Comparison of ENCODE assay signal across 21 cellular contexts in genomic region chr4:87697945-87698344, GRCh38. TPM values are rescaled to one million over a fixed set of nuclear protein-coding genes. Genes with fewer than 3 reads are reported as not detected.
"Had no signal": no experiment of that assay in that cellular context is flagged by ENCODE, and none has a peak within 500 bp of the region (broad histone marks: within the 10 kb centered on the region; RNA-seq: fewer than 3 reads in every experiment).

No MANE protein-coding gene starts in this region.

- DNase-seq: KBM-7, NCI-H1092, NCI-H1105 treated with DMSO at 0.1 percent for 48 hours, NCI-H1417 treated with DMSO at 0.1 percent for 48 hours, NCI-H146, NCI-H1694 treated with DMSO at 0.1 percent for 48 hours, NCI-H1930, NCI-H2081, NCI-H2107, NCI-H2227 treated with DMSO at 0.1 percent for 48 hours, NCI-H524 treated with DMSO at 0.1 percent for 48 hours, NCI-H69, NCI-H774, Right ventricle myocardium superior, RPMI8226, SIG-M5 had no signal

- H3K27ac ChIP-seq: SJSA1, SK-N-MC had no signal

- H3K36me3 ChIP-seq: SJSA1 had no signal

- H3K4me1 ChIP-seq: SJSA1 had no signal

- H3K9me3 ChIP-seq: SJSA1 had no signal

- H3K27me3 ChIP-seq: SJSA1 had no signal

- H3K4me3 ChIP-seq: SJSA1, SK-N-MC had no signal

RNA-seq across cellular contexts. Expression of gene DMP1, which starts 47.9 kb away (rescaled TPM):
- total RNA-seq: HT-29, LHCN-M2, MCF 10A, Right ventricle myocardium superior, SJSA1 had no signal
